Comparison of ENCODE assay signal across 1 cellular context in the genomic region with DNA sequence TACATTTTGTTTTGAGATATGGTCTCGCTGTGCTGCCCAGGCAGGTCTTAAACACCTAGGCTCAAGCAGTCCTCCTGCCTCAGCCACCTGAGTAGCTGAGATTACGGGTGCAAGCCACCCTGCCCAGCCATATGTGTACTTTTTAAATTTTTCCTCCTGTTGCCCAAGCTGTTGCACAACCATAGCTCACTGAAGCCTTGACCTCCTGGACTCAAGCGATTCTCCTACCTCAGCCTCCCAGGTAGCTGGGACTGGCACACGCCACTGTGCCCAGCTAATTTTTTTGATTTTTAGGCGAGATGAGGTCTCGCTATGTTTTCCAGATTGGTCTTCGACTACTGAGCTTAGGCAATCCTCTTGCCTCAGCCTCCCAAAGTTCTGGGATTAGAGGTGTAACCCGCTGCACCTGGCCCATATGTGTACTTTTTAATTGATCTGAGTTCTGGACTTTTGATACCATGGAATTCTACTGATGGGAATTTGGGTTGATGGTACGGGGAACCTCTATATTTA.
TF ChIP-seq lines count a peak whose summit lies in the region.

No MANE protein-coding gene starts in this region.

TF ChIP-seq in HepG2, 621 proteins besides CTCF, POLR2A, EP300 and RAD21 (continued from another document and continues in another):
- TF ChIP-seq, protein P1, sequence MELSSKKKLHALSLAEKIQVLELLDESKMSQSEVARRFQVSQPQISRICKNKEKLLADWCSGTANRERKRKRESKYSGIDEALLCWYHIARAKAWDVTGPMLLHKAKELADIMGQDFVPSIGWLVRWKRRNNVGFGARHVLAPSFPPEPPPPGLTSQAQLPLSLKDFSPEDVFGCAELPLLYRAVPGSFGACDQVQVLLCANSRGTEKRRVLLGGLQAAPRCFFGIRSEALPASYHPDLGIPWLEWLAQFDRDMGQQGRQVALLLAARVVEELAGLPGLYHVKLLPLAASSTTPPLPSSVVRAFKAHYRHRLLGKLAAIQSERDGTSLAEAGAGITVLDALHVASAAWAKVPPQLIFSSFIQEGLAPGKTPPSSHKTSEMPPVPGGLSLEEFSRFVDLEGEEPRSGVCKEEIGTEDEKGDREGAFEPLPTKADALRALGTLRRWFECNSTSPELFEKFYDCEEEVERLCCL (CRISPR knock-in tag; IDR thresholded peaks at IDR 0.05; ENCODE audit: borderline replicate concordance) = no peak
- TF ChIP-seq TBP (CRISPR knock-in tag; IDR thresholded peaks at IDR 0.05) (no peak), AGO1 (IDR thresholded peaks at IDR 0.05; ENCODE audit: low read depth, low read length, poor library complexity, severe bottlenecking) (no peak), ZNF672 (CRISPR knock-in tag; IDR thresholded peaks at IDR 0.05) (no peak), CBFB (CRISPR knock-in tag; IDR thresholded peaks at IDR 0.05) (peak; percentile 76; the same call in 1 of the 2 replicates), TAF15 (IDR thresholded peaks at IDR 0.05; ENCODE audit: low read depth, low read length, poor library complexity, severe bottlenecking) (no peak), PAF1 (CRISPR knock-in tag; IDR thresholded peaks at IDR 0.05) (no peak), MIER2 (CRISPR knock-in tag; IDR thresholded peaks at IDR 0.05) (peak; percentile 62; the same call in 1 of the 2 replicates), TARDBP (CRISPR knock-in tag; IDR thresholded peaks at IDR 0.05) (peak; percentile 99), ZNF326 (CRISPR knock-in tag; IDR thresholded peaks at IDR 0.05; ENCODE audit: borderline replicate concordance) (0 out of 2 replicates have a peak, but pooled peaks have one; percentile 26), ARID2 (CRISPR knock-in tag; IDR thresholded peaks at IDR 0.05; ENCODE audit: borderline replicate concordance) (peak; percentile 68), GATAD1 (CRISPR knock-in tag; IDR thresholded peaks at IDR 0.05) (peak; percentile 75), REPIN1 (CRISPR knock-in tag; IDR thresholded peaks at IDR 0.05; ENCODE audit: borderline replicate concordance, low read depth) (peak; percentile 99), NFIB (CRISPR knock-in tag; IDR thresholded peaks at IDR 0.05; ENCODE audit: borderline replicate concordance) (no peak), ZNF724P (CRISPR knock-in tag; IDR thresholded peaks at IDR 0.05; ENCODE audit: borderline replicate concordance) (peak; percentile 84; the same call in 1 of the 2 replicates), GTF2F1 (IDR thresholded peaks at IDR 0.05; ENCODE audit: low read length) (no peak), ZMAT3 (CRISPR knock-in tag; conservative IDR thresholded peaks at IDR 0.05) (0 out of 2 replicates have a peak, but pooled peaks have one; percentile 59), ZNF230 (CRISPR knock-in tag; IDR thresholded peaks at IDR 0.05) (peak; percentile 46; the same call in 1 of the 2 replicates), ZFX (CRISPR knock-in tag; IDR thresholded peaks at IDR 0.05; ENCODE audit: low read depth) (peak; percentile 31; the same call in 1 of the 2 replicates), ZNF75D (CRISPR knock-in tag; IDR thresholded peaks at IDR 0.05; ENCODE audit: borderline replicate concordance) (no peak), KAT2B (IDR thresholded peaks at IDR 0.05; ENCODE audit: borderline replicate concordance, low read depth, low read length) (no peak), ZNF501 (CRISPR knock-in tag; IDR thresholded peaks at IDR 0.05) (peak; percentile 98), XBP1 (CRISPR knock-in tag; IDR thresholded peaks at IDR 0.05) (peak; percentile 59; the same call in 1 of the 2 replicates), ZSCAN21 (CRISPR knock-in tag; IDR thresholded peaks at IDR 0.05; ENCODE audit: borderline replicate concordance) (peak; percentile 56; the same call in 1 of the 2 replicates), HDAC2 (CRISPR knock-in tag; IDR thresholded peaks at IDR 0.05) (peak; percentile 99), ZNF720 (CRISPR knock-in tag; IDR thresholded peaks at IDR 0.05) (no peak), ZBTB7A (CRISPR knock-in tag; IDR thresholded peaks at IDR 0.05) (no peak), ZEB1 (IDR thresholded peaks at IDR 0.05; ENCODE audit: insufficient replicate concordance, low read depth) (peak; percentile 100), SALL1 (CRISPR knock-in tag; IDR thresholded peaks at IDR 0.05) (peak; percentile 100), ZC3H4 (CRISPR knock-in tag; IDR thresholded peaks at IDR 0.05; ENCODE audit: borderline replicate concordance) (no peak), ZNF607 (CRISPR knock-in tag; IDR thresholded peaks at IDR 0.05; ENCODE audit: borderline replicate concordance) (peak; percentile 72; the same call in 1 of the 2 replicates), ZNF282 (IDR thresholded peaks at IDR 0.05; ENCODE audit: partially characterized antibody) (no peak), CREB1 (IDR thresholded peaks at IDR 0.05) (no peak), CREB1 (CRISPR knock-in tag; IDR thresholded peaks at IDR 0.05) (peak; percentile 71; the same call in 1 of the 2 replicates), ZNF333 (CRISPR knock-in tag; IDR thresholded peaks at IDR 0.05; ENCODE audit: borderline replicate concordance) (0 out of 2 replicates have a peak, but pooled peaks have one; percentile 27), ZNF331 (CRISPR knock-in tag; IDR thresholded peaks at IDR 0.05) (peak; percentile 91), NFE2L1 (CRISPR knock-in tag; IDR thresholded peaks at IDR 0.05; ENCODE audit: borderline replicate concordance) (no peak), MAFK (conservative IDR thresholded peaks at IDR 0.05 in 1 of 2, IDR thresholded peaks at IDR 0.05 in 1 of 2; ENCODE audit: low read length in 2 of 2) (no peak), ZNF205 (CRISPR knock-in tag; IDR thresholded peaks at IDR 0.05) (peak; percentile 92), HES4 (CRISPR knock-in tag; IDR thresholded peaks at IDR 0.05; ENCODE audit: borderline replicate concordance) (no peak), ZNF777 (CRISPR knock-in tag; IDR thresholded peaks at IDR 0.05) (no peak)
- TF ChIP-seq, protein P2, sequence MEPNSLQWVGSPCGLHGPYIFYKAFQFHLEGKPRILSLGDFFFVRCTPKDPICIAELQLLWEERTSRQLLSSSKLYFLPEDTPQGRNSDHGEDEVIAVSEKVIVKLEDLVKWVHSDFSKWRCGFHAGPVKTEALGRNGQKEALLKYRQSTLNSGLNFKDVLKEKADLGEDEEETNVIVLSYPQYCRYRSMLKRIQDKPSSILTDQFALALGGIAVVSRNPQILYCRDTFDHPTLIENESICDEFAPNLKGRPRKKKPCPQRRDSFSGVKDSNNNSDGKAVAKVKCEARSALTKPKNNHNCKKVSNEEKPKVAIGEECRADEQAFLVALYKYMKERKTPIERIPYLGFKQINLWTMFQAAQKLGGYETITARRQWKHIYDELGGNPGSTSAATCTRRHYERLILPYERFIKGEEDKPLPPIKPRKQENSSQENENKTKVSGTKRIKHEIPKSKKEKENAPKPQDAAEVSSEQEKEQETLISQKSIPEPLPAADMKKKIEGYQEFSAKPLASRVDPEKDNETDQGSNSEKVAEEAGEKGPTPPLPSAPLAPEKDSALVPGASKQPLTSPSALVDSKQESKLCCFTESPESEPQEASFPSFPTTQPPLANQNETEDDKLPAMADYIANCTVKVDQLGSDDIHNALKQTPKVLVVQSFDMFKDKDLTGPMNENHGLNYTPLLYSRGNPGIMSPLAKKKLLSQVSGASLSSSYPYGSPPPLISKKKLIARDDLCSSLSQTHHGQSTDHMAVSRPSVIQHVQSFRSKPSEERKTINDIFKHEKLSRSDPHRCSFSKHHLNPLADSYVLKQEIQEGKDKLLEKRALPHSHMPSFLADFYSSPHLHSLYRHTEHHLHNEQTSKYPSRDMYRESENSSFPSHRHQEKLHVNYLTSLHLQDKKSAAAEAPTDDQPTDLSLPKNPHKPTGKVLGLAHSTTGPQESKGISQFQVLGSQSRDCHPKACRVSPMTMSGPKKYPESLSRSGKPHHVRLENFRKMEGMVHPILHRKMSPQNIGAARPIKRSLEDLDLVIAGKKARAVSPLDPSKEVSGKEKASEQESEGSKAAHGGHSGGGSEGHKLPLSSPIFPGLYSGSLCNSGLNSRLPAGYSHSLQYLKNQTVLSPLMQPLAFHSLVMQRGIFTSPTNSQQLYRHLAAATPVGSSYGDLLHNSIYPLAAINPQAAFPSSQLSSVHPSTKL (CRISPR knock-in tag; IDR thresholded peaks at IDR 0.05) = peak; percentile 100
- TF ChIP-seq, protein P3, sequence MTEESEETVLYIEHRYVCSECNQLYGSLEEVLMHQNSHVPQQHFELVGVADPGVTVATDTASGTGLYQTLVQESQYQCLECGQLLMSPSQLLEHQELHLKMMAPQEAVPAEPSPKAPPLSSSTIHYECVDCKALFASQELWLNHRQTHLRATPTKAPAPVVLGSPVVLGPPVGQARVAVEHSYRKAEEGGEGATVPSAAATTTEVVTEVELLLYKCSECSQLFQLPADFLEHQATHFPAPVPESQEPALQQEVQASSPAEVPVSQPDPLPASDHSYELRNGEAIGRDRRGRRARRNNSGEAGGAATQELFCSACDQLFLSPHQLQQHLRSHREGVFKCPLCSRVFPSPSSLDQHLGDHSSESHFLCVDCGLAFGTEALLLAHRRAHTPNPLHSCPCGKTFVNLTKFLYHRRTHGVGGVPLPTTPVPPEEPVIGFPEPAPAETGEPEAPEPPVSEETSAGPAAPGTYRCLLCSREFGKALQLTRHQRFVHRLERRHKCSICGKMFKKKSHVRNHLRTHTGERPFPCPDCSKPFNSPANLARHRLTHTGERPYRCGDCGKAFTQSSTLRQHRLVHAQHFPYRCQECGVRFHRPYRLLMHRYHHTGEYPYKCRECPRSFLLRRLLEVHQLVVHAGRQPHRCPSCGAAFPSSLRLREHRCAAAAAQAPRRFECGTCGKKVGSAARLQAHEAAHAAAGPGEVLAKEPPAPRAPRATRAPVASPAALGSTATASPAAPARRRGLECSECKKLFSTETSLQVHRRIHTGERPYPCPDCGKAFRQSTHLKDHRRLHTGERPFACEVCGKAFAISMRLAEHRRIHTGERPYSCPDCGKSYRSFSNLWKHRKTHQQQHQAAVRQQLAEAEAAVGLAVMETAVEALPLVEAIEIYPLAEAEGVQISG (CRISPR knock-in tag; IDR thresholded peaks at IDR 0.05) = peak; percentile 88
- TF ChIP-seq, protein P4, sequence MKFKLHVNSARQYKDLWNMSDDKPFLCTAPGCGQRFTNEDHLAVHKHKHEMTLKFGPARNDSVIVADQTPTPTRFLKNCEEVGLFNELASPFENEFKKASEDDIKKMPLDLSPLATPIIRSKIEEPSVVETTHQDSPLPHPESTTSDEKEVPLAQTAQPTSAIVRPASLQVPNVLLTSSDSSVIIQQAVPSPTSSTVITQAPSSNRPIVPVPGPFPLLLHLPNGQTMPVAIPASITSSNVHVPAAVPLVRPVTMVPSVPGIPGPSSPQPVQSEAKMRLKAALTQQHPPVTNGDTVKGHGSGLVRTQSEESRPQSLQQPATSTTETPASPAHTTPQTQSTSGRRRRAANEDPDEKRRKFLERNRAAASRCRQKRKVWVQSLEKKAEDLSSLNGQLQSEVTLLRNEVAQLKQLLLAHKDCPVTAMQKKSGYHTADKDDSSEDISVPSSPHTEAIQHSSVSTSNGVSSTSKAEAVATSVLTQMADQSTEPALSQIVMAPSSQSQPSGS (CRISPR knock-in tag; IDR thresholded peaks at IDR 0.05) = peak; percentile 94
- TF ChIP-seq, protein P5, sequence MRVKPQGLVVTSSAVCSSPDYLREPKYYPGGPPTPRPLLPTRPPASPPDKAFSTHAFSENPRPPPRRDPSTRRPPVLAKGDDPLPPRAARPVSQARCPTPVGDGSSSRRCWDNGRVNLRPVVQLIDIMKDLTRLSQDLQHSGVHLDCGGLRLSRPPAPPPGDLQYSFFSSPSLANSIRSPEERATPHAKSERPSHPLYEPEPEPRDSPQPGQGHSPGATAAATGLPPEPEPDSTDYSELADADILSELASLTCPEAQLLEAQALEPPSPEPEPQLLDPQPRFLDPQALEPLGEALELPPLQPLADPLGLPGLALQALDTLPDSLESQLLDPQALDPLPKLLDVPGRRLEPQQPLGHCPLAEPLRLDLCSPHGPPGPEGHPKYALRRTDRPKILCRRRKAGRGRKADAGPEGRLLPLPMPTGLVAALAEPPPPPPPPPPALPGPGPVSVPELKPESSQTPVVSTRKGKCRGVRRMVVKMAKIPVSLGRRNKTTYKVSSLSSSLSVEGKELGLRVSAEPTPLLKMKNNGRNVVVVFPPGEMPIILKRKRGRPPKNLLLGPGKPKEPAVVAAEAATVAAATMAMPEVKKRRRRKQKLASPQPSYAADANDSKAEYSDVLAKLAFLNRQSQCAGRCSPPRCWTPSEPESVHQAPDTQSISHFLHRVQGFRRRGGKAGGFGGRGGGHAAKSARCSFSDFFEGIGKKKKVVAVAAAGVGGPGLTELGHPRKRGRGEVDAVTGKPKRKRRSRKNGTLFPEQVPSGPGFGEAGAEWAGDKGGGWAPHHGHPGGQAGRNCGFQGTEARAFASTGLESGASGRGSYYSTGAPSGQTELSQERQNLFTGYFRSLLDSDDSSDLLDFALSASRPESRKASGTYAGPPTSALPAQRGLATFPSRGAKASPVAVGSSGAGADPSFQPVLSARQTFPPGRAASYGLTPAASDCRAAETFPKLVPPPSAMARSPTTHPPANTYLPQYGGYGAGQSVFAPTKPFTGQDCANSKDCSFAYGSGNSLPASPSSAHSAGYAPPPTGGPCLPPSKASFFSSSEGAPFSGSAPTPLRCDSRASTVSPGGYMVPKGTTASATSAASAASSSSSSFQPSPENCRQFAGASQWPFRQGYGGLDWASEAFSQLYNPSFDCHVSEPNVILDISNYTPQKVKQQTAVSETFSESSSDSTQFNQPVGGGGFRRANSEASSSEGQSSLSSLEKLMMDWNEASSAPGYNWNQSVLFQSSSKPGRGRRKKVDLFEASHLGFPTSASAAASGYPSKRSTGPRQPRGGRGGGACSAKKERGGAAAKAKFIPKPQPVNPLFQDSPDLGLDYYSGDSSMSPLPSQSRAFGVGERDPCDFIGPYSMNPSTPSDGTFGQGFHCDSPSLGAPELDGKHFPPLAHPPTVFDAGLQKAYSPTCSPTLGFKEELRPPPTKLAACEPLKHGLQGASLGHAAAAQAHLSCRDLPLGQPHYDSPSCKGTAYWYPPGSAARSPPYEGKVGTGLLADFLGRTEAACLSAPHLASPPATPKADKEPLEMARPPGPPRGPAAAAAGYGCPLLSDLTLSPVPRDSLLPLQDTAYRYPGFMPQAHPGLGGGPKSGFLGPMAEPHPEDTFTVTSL (CRISPR knock-in tag; IDR thresholded peaks at IDR 0.05; ENCODE audit: borderline replicate concordance) = peak; percentile 99
- TF ChIP-seq, protein P6, sequence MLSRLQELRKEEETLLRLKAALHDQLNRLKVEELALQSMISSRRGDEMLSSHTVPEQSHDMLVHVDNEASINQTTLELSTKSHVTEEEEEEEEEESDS (CRISPR knock-in tag; IDR thresholded peaks at IDR 0.05; ENCODE audit: borderline replicate concordance) = no peak
- TF ChIP-seq, protein P7, sequence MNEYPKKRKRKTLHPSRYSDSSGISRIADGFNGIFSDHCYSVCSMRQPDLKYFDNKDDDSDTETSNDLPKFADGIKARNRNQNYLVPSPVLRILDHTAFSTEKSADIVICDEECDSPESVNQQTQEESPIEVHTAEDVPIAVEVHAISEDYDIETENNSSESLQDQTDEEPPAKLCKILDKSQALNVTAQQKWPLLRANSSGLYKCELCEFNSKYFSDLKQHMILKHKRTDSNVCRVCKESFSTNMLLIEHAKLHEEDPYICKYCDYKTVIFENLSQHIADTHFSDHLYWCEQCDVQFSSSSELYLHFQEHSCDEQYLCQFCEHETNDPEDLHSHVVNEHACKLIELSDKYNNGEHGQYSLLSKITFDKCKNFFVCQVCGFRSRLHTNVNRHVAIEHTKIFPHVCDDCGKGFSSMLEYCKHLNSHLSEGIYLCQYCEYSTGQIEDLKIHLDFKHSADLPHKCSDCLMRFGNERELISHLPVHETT (CRISPR knock-in tag; conservative IDR thresholded peaks at IDR 0.05) = 0 out of 2 replicates have a peak, but pooled peaks have one; percentile 67
